In genomic region chr9:125600194-125600593, GRCh38 we compare ENCODE assay signal across 17 cellular contexts.
DNase-seq lines count a peak whose midpoint lies in the region; ATAC-seq and TF ChIP-seq lines count a peak whose summit lies in the region.
"Had no signal": no experiment of that assay in that cellular context is flagged by ENCODE, and none has a peak within 500 bp of the region (broad histone marks: within the 10 kb centered on the region; RNA-seq: fewer than 3 reads in every experiment).

No MANE protein-coding gene starts in this region.

- no peaks in the 10 kb centered on the region for H3K27me3 Mint-ChIP-seq in naive thymus-derived CD4-positive, alpha-beta T cell
- H3K27me3 Mint-ChIP-seq: activated CD4-positive, alpha-beta memory T cell treated with anti-CD3 and anti-CD28 coated beads for 36 hours; activated T-cell treated with anti-CD3 and anti-CD28 coated beads, Interleukin-2, amount 50 U/mL, for 24 hours had no signal

- no peak for TF ChIP-seq EP300 in stomach (IDR thresholded peaks at IDR 0.05)

- peak; percentile 92 for ATAC-seq in left lobe of liver
- ATAC-seq in naive thymus-derived CD4-positive, alpha-beta T cell = no peak

- POLR2A ChIA-PET in naive thymus-derived CD4-positive, alpha-beta T cell (lab: Charles Lee) = no interaction called here

- TF ChIP-seq CTCF in stomach (IDR thresholded peaks at IDR 0.05) = no peak

- H3K4me3 ChIP-seq in stomach = no peak overlapping the region
- no peak overlapping the region for H3K4me3 ChIP-seq in naive thymus-derived CD4-positive, alpha-beta T cell (ENCODE audit: low read length)
- H3K4me3 ChIP-seq: neural progenitor cell, tibial artery had no signal

- intact Hi-C loops in stomach (cut with DNase I; ENCODE audit: low total_unique reads) = no loop called here
- intact Hi-C loops in naive thymus-derived CD4-positive, alpha-beta T cell (cut with micrococcal nuclease) = no loop called here

- DNase-seq in LHCN-M2 (ENCODE audit: low read depth) = peak; percentile 26
- DNase-seq in astrocyte of the hippocampus (ENCODE audit: low read depth, low spot score) = peak; percentile 8
- peak; percentile 63 for DNase-seq in left lobe of liver (ENCODE audit: low spot score)
- peak; percentile 39 for DNase-seq in stomach
- no peak for DNase-seq in NK-92 treated with Interleukin-12 subunit alpha and Interleukin-12 subunit beta, amount 100 ng/mL, for 24 hours (lab: John Stamatoyannopoulos, UW)
- no peak for DNase-seq in T1000 (lab: John Stamatoyannopoulos, UW)
- no peak for DNase-seq in naive thymus-derived CD4-positive, alpha-beta T cell
- DNase-seq: activated CD4-positive, alpha-beta memory T cell treated with anti-CD3 and anti-CD28 coated beads for 36 hours; activated naive CD4-positive, alpha-beta T cell treated with Interleukin-2 at 50 U/mL for 16 hours; activated T-cell treated with anti-CD3 and anti-CD28 coated beads, Interleukin-2, amount 50 U/mL, for 24 hours; cortex of kidney; EL; midbrain; NCI-H1436; SHP77; tibial artery had no signal

- peaks cover 4 to 58% (median 44%) of the 10 kb centered on the region in 7 donors for H3K4me1 Mint-ChIP-seq in naive thymus-derived CD4-positive, alpha-beta T cell

- no peak for TF ChIP-seq POLR2A in stomach (IDR thresholded peaks at IDR 0.05)

- no peaks in the 10 kb centered on the region for H3K27me3 ChIP-seq in stomach
- no peaks in the 10 kb centered on the region for H3K27me3 ChIP-seq in naive thymus-derived CD4-positive, alpha-beta T cell (ENCODE audit: control insufficient read depth in 2 of 2, insufficient read depth in 2 of 2, low read length in 2 of 2)
- H3K27me3 ChIP-seq: neural progenitor cell, tibial artery had no signal

- H3K9me3 Mint-ChIP-seq in naive thymus-derived CD4-positive, alpha-beta T cell = no peaks in the 10 kb centered on the region
- H3K9me3 Mint-ChIP-seq: activated CD4-positive, alpha-beta memory T cell treated with anti-CD3 and anti-CD28 coated beads for 36 hours; activated T-cell treated with anti-CD3 and anti-CD28 coated beads, Interleukin-2, amount 50 U/mL, for 24 hours; neural progenitor cell had no signal

- H3K4me3 Mint-ChIP-seq in naive thymus-derived CD4-positive, alpha-beta T cell = no peak overlapping the region
- H3K4me3 Mint-ChIP-seq: activated CD4-positive, alpha-beta memory T cell treated with anti-CD3 and anti-CD28 coated beads for 36 hours; activated T-cell treated with anti-CD3 and anti-CD28 coated beads, Interleukin-2, amount 50 U/mL, for 24 hours; neural progenitor cell had no signal

- peaks cover 3 to 33% (median 8%) of the 10 kb centered on the region in 5 donors for H3K36me3 Mint-ChIP-seq in naive thymus-derived CD4-positive, alpha-beta T cell

- H3K4me1 ChIP-seq in stomach = peaks cover 0 to 26% (median 14%) of the 10 kb centered on the region in 4 donors
- H3K4me1 ChIP-seq in naive thymus-derived CD4-positive, alpha-beta T cell (ENCODE audit: control insufficient read depth in 2 of 2, insufficient read depth in 2 of 2, low read length in 2 of 2) = peaks cover 0 to 3% of the 10 kb centered on the region in 2 donors
- H3K4me1 ChIP-seq: tibial artery had no signal

- no peak overlapping the region for H3K27ac ChIP-seq in stomach
- no peak overlapping the region for H3K27ac ChIP-seq in naive thymus-derived CD4-positive, alpha-beta T cell (ENCODE audit: low read depth, low read length)
- H3K27ac ChIP-seq: neural progenitor cell, tibial artery had no signal

- H3K36me3 ChIP-seq in stomach = no peaks in the 10 kb centered on the region
- no peaks in the 10 kb centered on the region for H3K36me3 ChIP-seq in naive thymus-derived CD4-positive, alpha-beta T cell (ENCODE audit: control insufficient read depth in 2 of 3, insufficient read depth in 3 of 3, low read length in 3 of 3)
- H3K36me3 ChIP-seq: neural progenitor cell, tibial artery had no signal

- WGBS in stomach, 5 donors = 36 to 50% (median 44%) methylated on average over 1 of the region's 1 CpG

- peak overlapping the region in 1 of 9 donors; percentile 60 for H3K27ac Mint-ChIP-seq in naive thymus-derived CD4-positive, alpha-beta T cell
- H3K27ac Mint-ChIP-seq: activated CD4-positive, alpha-beta memory T cell treated with anti-CD3 and anti-CD28 coated beads for 36 hours; activated T-cell treated with anti-CD3 and anti-CD28 coated beads, Interleukin-2, amount 50 U/mL, for 24 hours; neural progenitor cell had no signal

- no peaks in the 10 kb centered on the region for H3K9me3 ChIP-seq in stomach
- H3K9me3 ChIP-seq in naive thymus-derived CD4-positive, alpha-beta T cell (ENCODE audit: control insufficient read depth in 2 of 3, low read length in 3 of 3) = no peaks in the 10 kb centered on the region
- H3K9me3 ChIP-seq: tibial artery had no signal

- CTCF ChIA-PET in naive thymus-derived CD4-positive, alpha-beta T cell (lab: Charles Lee) = no interaction called here

Comparison
In these comparisons a context has a peak if more than half of its experiments do, and no peak if none do; other contexts are left out.
1. DNase-seq: peak in LHCN-M2 (single experiment), astrocyte of the hippocampus (single experiment), left lobe of liver (single experiment) and stomach (single experiment); none in NK-92 treated with Interleukin-12 subunit alpha and Interleukin-12 subunit beta, amount 100 ng/mL, for 24 hours (single experiment), T1000 (single experiment) and naive thymus-derived CD4-positive, alpha-beta T cell (0 of 9).